Comparison of ENCODE assay signal across 1 cellular context in genomic region chr7:43689115-43689514, GRCh38.
TF ChIP-seq lines count a peak whose summit lies in the region.

No MANE protein-coding gene starts in this region.

TF ChIP-seq in WTC11, 78 proteins besides CTCF, POLR2A, EP300 and RAD21 (continued from another document):
- no peak for TF ChIP-seq ARID4B (CRISPR knock-in tag; IDR thresholded peaks at IDR 0.05; ENCODE audit: borderline replicate concordance)
TF ChIP-seq in WTC11: peak in this region for 0.
